In genomic region chr3:52317178-52317577, GRCh38 we compare ENCODE assay signal across 11 cellular contexts. TPM values are rescaled to one million over a fixed set of nuclear protein-coding genes. Genes with fewer than 3 reads are reported as not detected.
DNase-seq lines count a peak whose midpoint lies in the region; ATAC-seq, FAIRE-seq and TF ChIP-seq lines count a peak whose summit lies in the region.
"Had no signal": no experiment of that assay in that cellular context is flagged by ENCODE, and none has a peak within 500 bp of the region (broad histone marks: within the 10 kb centered on the region; RNA-seq: fewer than 3 reads in every experiment).

No MANE protein-coding gene starts in this region.

- H3K4me1 ChIP-seq in astrocyte (ENCODE audit: insufficient read depth, low read length) (peaks cover 8% of the 10 kb centered on the region), stomach (peaks cover 13 to 36% (median 17%) of the 10 kb centered on the region in 4 donors)

- TF ChIP-seq CTCF in astrocyte (IDR thresholded peaks at IDR 0.05; ENCODE audit: insufficient read depth, low read depth, low read length) (no peak), kidney epithelial cell (IDR thresholded peaks at IDR 0.05; ENCODE audit: insufficient read depth, low read length, poor library complexity, severe bottlenecking) (no peak), stomach (IDR thresholded peaks at IDR 0.05) (no peak)

- H3K9me3 ChIP-seq in astrocyte (ENCODE audit: insufficient read depth, low read depth, low read length), result no peaks in the 10 kb centered on the region
- H3K9me3 ChIP-seq in stomach, result no peaks in the 10 kb centered on the region

- no peak overlapping the region for H3K9ac ChIP-seq in astrocyte (ENCODE audit: low read length)

- ATAC-seq in GM18868 (IDR thresholded peaks at IDR 0.05; ENCODE audit: unreplicated experiment), result no peak

- H3K4me3 Mint-ChIP-seq in T-helper 1 cell treated with Interleukin-12 subunit alpha and Interleukin-12 subunit beta and Interleukin-4 antibody, amounts not matched to agents 30 μg/mL and 1 μg/mL, for 36 hours, result peak overlapping the region; percentile 16
- peak overlapping the region; percentile 64 for H3K4me3 Mint-ChIP-seq in astrocyte (ENCODE audit: unreplicated experiment)

- no peaks in the 10 kb centered on the region for H3K27me3 Mint-ChIP-seq in T-helper 1 cell treated with Interleukin-12 subunit alpha and Interleukin-12 subunit beta and Interleukin-4 antibody, amounts not matched to agents 30 μg/mL and 1 μg/mL, for 36 hours (ENCODE audit: low read depth)
- peaks cover 26% of the 10 kb centered on the region for H3K27me3 Mint-ChIP-seq in astrocyte (ENCODE audit: low read depth, unreplicated experiment)

- no peaks in the 10 kb centered on the region for H3K9me3 Mint-ChIP-seq in T-helper 1 cell treated with Interleukin-12 subunit alpha and Interleukin-12 subunit beta and Interleukin-4 antibody, amounts not matched to agents 30 μg/mL and 1 μg/mL, for 36 hours
- peaks cover 1% of the 10 kb centered on the region for H3K9me3 Mint-ChIP-seq in astrocyte (ENCODE audit: unreplicated experiment)
- H3K9me3 Mint-ChIP-seq: activated T-helper 2 cell treated with anti-CD3 and anti-CD28 coated beads, Interferon-gamma antibody, Interleukin-2, Interleukin-4, amounts not matched to agents 10 μg/mL and 5 μg/mL and 100 μg/mL, durations not matched to agents 14 hours and 24 hours and 36 hours had no signal

- H3K27ac Mint-ChIP-seq in T-helper 1 cell treated with Interleukin-12 subunit alpha and Interleukin-12 subunit beta and Interleukin-4 antibody, amounts not matched to agents 30 μg/mL and 1 μg/mL, for 36 hours, result no peak overlapping the region
- H3K27ac Mint-ChIP-seq in astrocyte (ENCODE audit: unreplicated experiment), result no peak overlapping the region
- H3K27ac Mint-ChIP-seq: activated T-helper 2 cell treated with anti-CD3 and anti-CD28 coated beads, Interferon-gamma antibody, Interleukin-2, Interleukin-4, amounts not matched to agents 10 μg/mL and 5 μg/mL and 100 μg/mL, durations not matched to agents 14 hours and 24 hours and 36 hours had no signal

- H3K27ac ChIP-seq in astrocyte (ENCODE audit: low read depth, low read length) (no peak overlapping the region), stomach (peak overlapping the region in 3 of 5 donors; percentile 6 to 69 (median 43))

- TF ChIP-seq POLR2A in stomach (IDR thresholded peaks at IDR 0.05), result no peak

- H3K4me2 ChIP-seq in astrocyte (ENCODE audit: low read length), result peak overlapping the region; percentile 82

- DNase-seq in T-helper 1 cell, result no peak
- DNase-seq in astrocyte (ENCODE audit: low read depth), result no peak
- DNase-seq in kidney epithelial cell (ENCODE audit: low read depth), result no peak
- DNase-seq in stomach, result no peak
- DNase-seq in COLO668 (lab: John Stamatoyannopoulos, UW; ENCODE audit: unreplicated experiment), result no peak
- DNase-seq in NCI-H82 treated with DMSO at 0.1 percent for 48 hours (lab: John Stamatoyannopoulos, UW; ENCODE audit: unreplicated experiment), result no peak
- DNase-seq: ACHN, OCI-M1 had no signal

- peaks cover 1% of the 10 kb centered on the region for H3K36me3 Mint-ChIP-seq in T-helper 1 cell treated with Interleukin-12 subunit alpha and Interleukin-12 subunit beta and Interleukin-4 antibody, amounts not matched to agents 30 μg/mL and 1 μg/mL, for 36 hours (ENCODE audit: low read depth)
- peaks cover 4% of the 10 kb centered on the region for H3K36me3 Mint-ChIP-seq in astrocyte (ENCODE audit: low read depth, unreplicated experiment)

- no peaks in the 10 kb centered on the region for H4K20me1 ChIP-seq in astrocyte (ENCODE audit: insufficient read depth, low read length)

- no peak overlapping the region for H2AFZ ChIP-seq in astrocyte (ENCODE audit: low read depth, low read length)

- H3K36me3 ChIP-seq in astrocyte (ENCODE audit: insufficient read depth, low read length), result no peaks in the 10 kb centered on the region
- H3K36me3 ChIP-seq in kidney epithelial cell (ENCODE audit: control insufficient read depth, insufficient read depth, low read length), result no peaks in the 10 kb centered on the region
- no peaks in the 10 kb centered on the region for H3K36me3 ChIP-seq in stomach

- no peak for TF ChIP-seq EP300 in stomach (IDR thresholded peaks at IDR 0.05)

- intact Hi-C loops in stomach (cut with DNase I; ENCODE audit: low total_unique reads), result no loop called here

- H3K4me3 ChIP-seq in astrocyte (ENCODE audit: insufficient read depth, low read depth, low read length) (peak overlapping the region; percentile 48), kidney epithelial cell (ENCODE audit: low read depth, low read length) (peak overlapping the region; percentile 36), stomach (peak overlapping the region; percentile 39 to 48 (median 42))

- no peaks in the 10 kb centered on the region for H3K27me3 ChIP-seq in astrocyte (ENCODE audit: insufficient read depth, low read length)
- peaks cover 9% of the 10 kb centered on the region for H3K27me3 ChIP-seq in kidney epithelial cell (ENCODE audit: control insufficient read depth, insufficient read depth, low read length)
- H3K27me3 ChIP-seq in stomach, result no peaks in the 10 kb centered on the region

- peaks cover 10% of the 10 kb centered on the region for H3K4me1 Mint-ChIP-seq in T-helper 1 cell treated with Interleukin-12 subunit alpha and Interleukin-12 subunit beta and Interleukin-4 antibody, amounts not matched to agents 30 μg/mL and 1 μg/mL, for 36 hours (ENCODE audit: low read depth)
- H3K4me1 Mint-ChIP-seq in astrocyte (ENCODE audit: low read depth, unreplicated experiment), result peaks cover 3% of the 10 kb centered on the region

- 12 to 27% (median 19%) methylated on average over 12 of the region's 12 CpGs for WGBS in stomach, 5 donors

- H3K79me2 ChIP-seq in astrocyte (ENCODE audit: insufficient read depth, low read length), result no peaks in the 10 kb centered on the region

- FAIRE-seq in astrocyte (lab: Jason Lieb, UNC), result no peak

RNA-seq across cellular contexts. Expression of gene DNAH1, which starts 1.1 kb away (rescaled TPM):
- total RNA-seq in astrocyte, result 2.2 and 2.3 TPM in 2 replicates
- total RNA-seq in kidney epithelial cell, result 0.96 and 2.9 TPM in 2 replicates
- total RNA-seq in stomach, result 10 to 100 TPM in 4 of 5 donors, 1 to 10 TPM in 1; 6.1 to 57.6 (median 22.2) TPM
- 1 to 10 TPM; 1.9 to 3.4 (median 3.0) TPM for polyA plus RNA-seq in stomach

RNA-seq across cellular contexts. Expression of gene GLYCTK, which starts 29.6 kb away (rescaled TPM):
- total RNA-seq in astrocyte, result 4.8 and 5.2 TPM in 2 replicates
- total RNA-seq in kidney epithelial cell, result 13.2 and 13.5 TPM in 2 replicates
- total RNA-seq in stomach, result 10 to 100 TPM; 16.7 to 55.0 (median 19.2) TPM
- 10 to 100 TPM in 2 of 3 donors, 1 to 10 TPM in 1; 9.1 to 26.9 (median 14.6) TPM for polyA plus RNA-seq in stomach

RNA-seq across cellular contexts. Expression of gene WDR82, which starts 38.7 kb away (rescaled TPM):
- total RNA-seq in astrocyte (57.4 and 59.7 TPM in 2 replicates), kidney epithelial cell (47.6 and 49.0 TPM in 2 replicates), stomach (10 to 100 TPM in 4 of 5 donors, 1 to 10 TPM in 1; 8.2 to 64.8 (median 30.4) TPM)
- polyA plus RNA-seq in stomach, result 10 to 100 TPM; 20.6 to 28.7 (median 28.0) TPM
